8 cellular contexts compared by ENCODE assay signal in genomic region chr1:51768971-51769601, GRCh38.
DNase-seq lines count a peak whose midpoint lies in the region; ATAC-seq and TF ChIP-seq lines count a peak whose summit lies in the region.

No MANE protein-coding gene starts in this region.

- DNase-seq in NCI-H1092 treated with DMSO at 0.1 percent for 48 hours (lab: John Stamatoyannopoulos, UW) (peak; percentile 15), NCI-H1092 (lab: John Stamatoyannopoulos, UW) (no peak), HFF-Myc (ENCODE audit: extremely low read depth, low read depth) (peak; percentile 45), NCI-H526 (lab: John Stamatoyannopoulos, UW) (peak; percentile 25 to 61), body of pancreas (peak; percentile 24 to 47 (median 44)), iPS-NIHi7 (ENCODE audit: extremely low spot score) (peak; percentile 67), stomach (no peak)
- DNase-seq in activated naive CD8-positive, alpha-beta T cell treated with anti-CD3 and anti-CD28 coated beads for 36 hours, result no peak

- 45 to 60% methylated on average over 6 of the region's 6 CpGs for WGBS in body of pancreas, 2 donors
- WGBS in stomach, 5 donors, result 34 to 56% (median 53%) methylated on average over 6 of the region's 6 CpGs

- ATAC-seq in body of pancreas, result peak; percentile 68

- no peak overlapping the region for H3K27ac Mint-ChIP-seq in activated naive CD8-positive, alpha-beta T cell treated with anti-CD3 and anti-CD28 coated beads for 36 hours

- no peaks in the 10 kb centered on the region for H3K27me3 Mint-ChIP-seq in activated naive CD8-positive, alpha-beta T cell treated with anti-CD3 and anti-CD28 coated beads for 36 hours

- H3K36me3 ChIP-seq in body of pancreas (replicated peaks in 1 of 2; ENCODE audit: insufficient read depth in 1 of 2, low read depth in 2 of 2) (peaks cover 6 to 21% of the 10 kb centered on the region in 2 donors), stomach (peaks cover 23 to 78% (median 74%) of the 10 kb centered on the region in 4 donors)

- H3K9me3 ChIP-seq in body of pancreas, result no peaks in the 10 kb centered on the region
- no peaks in the 10 kb centered on the region for H3K9me3 ChIP-seq in stomach

- no peaks in the 10 kb centered on the region for H3K27me3 ChIP-seq in body of pancreas
- no peaks in the 10 kb centered on the region for H3K27me3 ChIP-seq in stomach

- intact Hi-C loops in body of pancreas (cut with DNase I), result no loop called here
- intact Hi-C loops in stomach (cut with DNase I; ENCODE audit: low total_unique reads), result no loop called here

- H3K4me3 ChIP-seq in HFF-Myc (replicated peaks; ENCODE audit: low read depth, low read length) (no peak overlapping the region), body of pancreas (no peak overlapping the region), stomach (no peak overlapping the region)

- TF ChIP-seq CTCF in HFF-Myc (IDR thresholded peaks at IDR 0.05; ENCODE audit: low read depth, low read length, missing control alignments) (peak; percentile 81), body of pancreas (IDR thresholded peaks at IDR 0.05) (peak; percentile 56 to 89 (median 80)), stomach (IDR thresholded peaks at IDR 0.05) (peak in 5 of 7 experiments; percentile 62 to 80 (median 74))

- no peak for TF ChIP-seq POLR2A in body of pancreas (IDR thresholded peaks at IDR 0.05)
- TF ChIP-seq POLR2A in stomach (IDR thresholded peaks at IDR 0.05), result no peak

- H3K27ac ChIP-seq in body of pancreas (peak overlapping the region in 1 of 4 donors; percentile 11), stomach (peak overlapping the region in 1 of 5 donors; percentile 32)

- H3K4me3 Mint-ChIP-seq in activated naive CD8-positive, alpha-beta T cell treated with anti-CD3 and anti-CD28 coated beads for 36 hours, result no peak overlapping the region

- no peaks in the 10 kb centered on the region for H3K9me3 Mint-ChIP-seq in activated naive CD8-positive, alpha-beta T cell treated with anti-CD3 and anti-CD28 coated beads for 36 hours

- H3K4me1 Mint-ChIP-seq in activated naive CD8-positive, alpha-beta T cell treated with anti-CD3 and anti-CD28 coated beads for 36 hours, result peaks cover 12% of the 10 kb centered on the region

- H3K4me1 ChIP-seq in body of pancreas (no peaks in the 10 kb centered on the region), stomach (peaks cover 0 to 19% (median 5%) of the 10 kb centered on the region in 4 donors)

- no peak for TF ChIP-seq EP300 in stomach (IDR thresholded peaks at IDR 0.05)

- peaks cover 20% of the 10 kb centered on the region for H3K36me3 Mint-ChIP-seq in activated naive CD8-positive, alpha-beta T cell treated with anti-CD3 and anti-CD28 coated beads for 36 hours

Comparison
In these comparisons a context has a peak if more than half of its experiments do, and no peak if none do; other contexts are left out.
1. DNase-seq: peak in NCI-H1092 treated with DMSO at 0.1 percent for 48 hours (single experiment), HFF-Myc (single experiment), NCI-H526 (2 of 2), body of pancreas (4 of 4) and iPS-NIHi7 (single experiment); none in NCI-H1092 (single experiment), stomach (single experiment) and activated naive CD8-positive, alpha-beta T cell treated with anti-CD3 and anti-CD28 coated beads for 36 hours (single experiment).
2. Peak in every context shown above with its lines, with median percentiles within 50 percentile points of each other: CTCF ChIP-seq.